8 cellular contexts compared by ENCODE assay signal in the genomic region with DNA sequence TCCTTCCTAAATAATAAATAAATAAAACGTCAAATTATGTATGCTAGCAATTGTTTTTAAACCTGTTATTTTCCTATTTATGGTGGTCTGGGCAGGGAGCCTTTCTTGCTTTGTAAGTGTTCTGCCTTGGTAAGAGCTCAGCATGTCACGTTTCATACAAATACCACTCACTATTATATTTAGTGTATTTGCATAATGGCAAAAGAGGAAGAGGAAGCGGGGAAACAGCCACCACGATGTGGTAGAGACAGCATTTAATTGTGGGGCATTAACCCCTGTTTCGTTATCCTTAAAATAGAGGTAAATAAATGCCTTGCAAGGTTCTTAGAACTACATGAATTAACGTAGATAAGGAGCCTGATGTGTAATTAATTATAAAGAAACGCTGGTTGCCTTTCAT. TPM values are rescaled to one million over a fixed set of nuclear protein-coding genes. Genes with fewer than 3 reads are reported as not detected.
DNase-seq lines count a peak whose midpoint lies in the region; ATAC-seq and TF ChIP-seq lines count a peak whose summit lies in the region.

No MANE protein-coding gene starts in this region.

- H3K27ac ChIP-seq in 22Rv1 (peak overlapping the region; percentile 95; the same call in 1 of the 2 replicates), psoas muscle (no peak overlapping the region), prostate gland (no peak overlapping the region), right atrium auricular region (peak overlapping the region in 1 of 2 donors; percentile 85)

- H3K4me3 ChIP-seq in psoas muscle: peak overlapping the region; percentile 92
- peak overlapping the region in 1 of 2 donors; percentile 62 for H3K4me3 ChIP-seq in prostate gland
- no peak overlapping the region for H3K4me3 ChIP-seq in right atrium auricular region

- no peaks in the 10 kb centered on the region for H3K27me3 ChIP-seq in psoas muscle (ENCODE audit: insufficient read depth in 3 of 3, low read length in 2 of 3)
- no peaks in the 10 kb centered on the region for H3K27me3 ChIP-seq in prostate gland (replicated peaks; ENCODE audit: insufficient read depth)
- H3K27me3 ChIP-seq in right atrium auricular region: no peaks in the 10 kb centered on the region

- TF ChIP-seq CTCF in 22Rv1 (IDR thresholded peaks at IDR 0.05) (no peak), psoas muscle (IDR thresholded peaks at IDR 0.05) (no peak), prostate gland (IDR thresholded peaks at IDR 0.05) (no peak), right atrium auricular region (IDR thresholded peaks at IDR 0.05) (no peak)

- H3K9me3 ChIP-seq in psoas muscle: no peaks in the 10 kb centered on the region
- H3K9me3 ChIP-seq in prostate gland: no peaks in the 10 kb centered on the region
- H3K9me3 ChIP-seq in right atrium auricular region: no peaks in the 10 kb centered on the region

- intact Hi-C loops in psoas muscle (cut with DNase I) (no loop called here), prostate gland (cut with DNase I) (no loop called here)

- peak; percentile 65 for ATAC-seq in GM18907 (IDR thresholded peaks at IDR 0.05; ENCODE audit: unreplicated experiment)
- peak; percentile 52 for ATAC-seq in HG03064 (IDR thresholded peaks at IDR 0.05; ENCODE audit: low read depth, unreplicated experiment)
- no peak for ATAC-seq in psoas muscle

- DNase-seq in SIG-M5 (lab: John Stamatoyannopoulos, UW): peak; percentile 43
- no peak for DNase-seq in psoas muscle
- DNase-seq in prostate gland (ENCODE audit: low spot score): no peak
- DNase-seq in HK-2 (ENCODE audit: unreplicated experiment): no peak
- DNase-seq in right atrium auricular region (ENCODE audit: low spot score): no peak

- 67 to 72% (median 70%) methylated on average over 7 of the region's 7 CpGs for WGBS in psoas muscle, 3 donors
- 55% methylated on average over 7 of the region's 7 CpGs for WGBS in prostate gland

- no peak for TF ChIP-seq POLR2A in prostate gland (IDR thresholded peaks at IDR 0.05)

- peaks cover 3% of the 10 kb centered on the region for H3K4me1 ChIP-seq in psoas muscle
- H3K4me1 ChIP-seq in prostate gland (replicated peaks): no peaks in the 10 kb centered on the region
- H3K4me1 ChIP-seq in right atrium auricular region: peaks cover 0 to 17% of the 10 kb centered on the region in 2 donors

- H3K36me3 ChIP-seq in psoas muscle (ENCODE audit: insufficient read depth in 1 of 2, low read depth in 1 of 2) (no peaks in the 10 kb centered on the region), prostate gland (no peaks in the 10 kb centered on the region), right atrium auricular region (peaks cover 10% of the 10 kb centered on the region)

RNA-seq across cellular contexts. Expression of a gene that starts 2.0 kb away (rescaled TPM):
- total RNA-seq in psoas muscle (1 to 10 TPM in 3 of 4 donors, under 1 TPM in 1; 0.92 to 3.1 (median 2.1) TPM), prostate gland (10 to 100 TPM; 13.0 to 52.8 TPM), right atrium auricular region (10 to 100 TPM in 1 of 2 donors, 1 to 10 TPM in 1; 8.0 to 10.2 TPM)
- 1 to 10 TPM; 2.1 to 6.3 (median 2.9) TPM for polyA plus RNA-seq in psoas muscle

RNA-seq across cellular contexts. Expression of a gene that starts 42.5 kb away (rescaled TPM):
- total RNA-seq in psoas muscle (10 to 100 TPM; 16.3 to 23.9 (median 21.5) TPM), prostate gland (10 to 100 TPM; 38.6 to 97.1 TPM), right atrium auricular region (10 to 100 TPM; 29.7 to 35.2 TPM)
- 10 to 100 TPM; 13.0 to 17.2 (median 16.8) TPM for polyA plus RNA-seq in psoas muscle

Comparison
In these comparisons a context has a peak if more than half of its experiments do, and no peak if none do; other contexts are left out.
1. ATAC-seq: peak in GM18907 (single experiment) and HG03064 (single experiment); none in psoas muscle (0 of 4).